27 cellular contexts compared by ENCODE assay signal in the genomic region with DNA sequence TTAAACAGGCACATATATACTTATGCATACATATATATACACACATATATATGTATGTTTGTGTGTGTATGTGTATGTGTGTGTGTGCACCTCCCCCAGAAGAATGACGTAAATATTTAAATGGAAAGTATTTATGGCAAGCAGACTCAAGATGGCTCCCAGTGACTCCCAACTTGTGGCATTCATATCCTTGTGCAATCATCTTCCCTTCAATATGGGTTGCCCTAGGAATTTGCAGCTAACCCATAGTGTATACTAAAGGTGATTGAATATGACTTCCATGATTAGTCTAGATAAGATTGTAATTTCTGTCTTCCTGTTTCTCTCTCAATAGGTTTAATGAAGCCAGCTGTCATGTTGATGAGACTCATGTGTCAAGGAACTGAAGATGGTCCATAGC.
"Had no signal": no experiment of that assay in that cellular context is flagged by ENCODE, and none has a peak within 500 bp of the region (broad histone marks: within the 10 kb centered on the region; RNA-seq: fewer than 3 reads in every experiment).

No MANE protein-coding gene starts in this region.

- H3K4me1 ChIP-seq: heart left ventricle, lower lobe of right lung, pancreas, prostate gland, right atrium auricular region, right lobe of liver, stomach, testis, thyroid gland, transverse colon, upper lobe of right lung, uterus had no signal

- H3K9me3 Mint-ChIP-seq: mesothelial cell of epicardium; nephron progenitor cell; stimulated activated naive B cell treated with anti-CD40 and anti-IgM and Interleukin-4, amounts not matched to agents 10 μg/mL and 1 μg/mL and 100 μg/mL, for 72 hours had no signal

- H3K27ac ChIP-seq: lower lobe of right lung, pancreas, prostate gland, right atrium auricular region, right lobe of liver, stomach, testis, thyroid gland, transverse colon, upper lobe of right lung, uterus had no signal

- H3K4me1 Mint-ChIP-seq: naive B cell; natural killer cell; stimulated activated naive B cell treated with anti-CD40 and anti-IgM and Interleukin-4, amounts not matched to agents 10 μg/mL and 1 μg/mL and 100 μg/mL, for 72 hours had no signal

- H3K27ac Mint-ChIP-seq: mesothelial cell of epicardium; naive B cell; natural killer cell; nephron progenitor cell; stimulated activated naive B cell treated with anti-CD40 and anti-IgM and Interleukin-4, amounts not matched to agents 10 μg/mL and 1 μg/mL and 100 μg/mL, for 72 hours had no signal

- H3K4me3 Mint-ChIP-seq: mesothelial cell of epicardium; naive B cell; natural killer cell; nephron progenitor cell; stimulated activated naive B cell treated with anti-CD40 and anti-IgM and Interleukin-4, amounts not matched to agents 10 μg/mL and 1 μg/mL and 100 μg/mL, for 72 hours had no signal

- H3K36me3 Mint-ChIP-seq: mesothelial cell of epicardium; naive B cell; natural killer cell; stimulated activated naive B cell treated with anti-CD40 and anti-IgM and Interleukin-4, amounts not matched to agents 10 μg/mL and 1 μg/mL and 100 μg/mL, for 72 hours had no signal

- ATAC-seq: lower lobe of right lung; natural killer cell; pancreas; right lobe of liver; stimulated activated naive B cell treated with anti-CD40 and anti-IgM and Interleukin-4, amounts not matched to agents 10 μg/mL and 1 μg/mL and 100 μg/mL, for 72 hours; stimulated activated naive CD8-positive, alpha-beta T cell treated with anti-CD3 and anti-CD28 coated beads, Interleukin-15, Interleukin-2, amounts not matched to agents 100 U/mL and 50 U/mL, for 24 hours; upper lobe of right lung had no signal

- H3K9me3 ChIP-seq: heart left ventricle, lower lobe of right lung, pancreas, prostate gland, right atrium auricular region, right lobe of liver, stomach, testis, thyroid gland, transverse colon, upper lobe of right lung, uterus had no signal

- H3K4me3 ChIP-seq: heart left ventricle, lower lobe of right lung, pancreas, prostate gland, right atrium auricular region, right lobe of liver, smooth muscle cell, stomach, testis, thyroid gland, transverse colon, upper lobe of right lung, uterus had no signal

- H3K27me3 ChIP-seq: heart left ventricle, pancreas, right atrium auricular region, right lobe of liver, stomach, testis, thyroid gland, transverse colon, upper lobe of right lung, uterus had no signal

- H3K4me2 ChIP-seq: smooth muscle cell had no signal

- DNase-seq: heart left ventricle; islet precursor cell; lower lobe of right lung; mammary epithelial cell; mesendoderm; naive B cell; natural killer cell; nephron progenitor cell; nucleus accumbens; pancreas; posterior cingulate gyrus; right lobe of liver; stimulated activated CD4-positive, alpha-beta T cell treated with anti-CD3 and anti-CD28 coated beads, Interleukin-15, amount 100 ng/mL, for 24 hours; stimulated activated CD4-positive, alpha-beta T cell treated with anti-CD3 and anti-CD28 coated beads, Interleukin-2, amount 100 ng/mL, for 24 hours; stimulated activated CD4-positive, alpha-beta T cell treated with anti-CD3 and anti-CD28 coated beads, Interleukin-4, amount 100 ng/mL, for 1 hour; stimulated activated naive B cell treated with anti-CD40 and anti-IgM and Interleukin-4, amounts not matched to agents 10 μg/mL and 1 μg/mL and 100 μg/mL, for 72 hours; stimulated activated naive CD8-positive, alpha-beta T cell treated with anti-CD3 and anti-CD28 coated beads, Interleukin-15, Interleukin-2, amounts not matched to agents 100 U/mL and 50 U/mL, for 24 hours; stomach; testis; thyroid gland; transverse colon; upper lobe of right lung; uterus had no signal

- H3K36me3 ChIP-seq: lower lobe of right lung, pancreas, prostate gland, right atrium auricular region, right lobe of liver, stomach, thyroid gland, transverse colon, upper lobe of right lung, uterus had no signal

- H3K27me3 Mint-ChIP-seq: naive B cell; stimulated activated naive B cell treated with anti-CD40 and anti-IgM and Interleukin-4, amounts not matched to agents 10 μg/mL and 1 μg/mL and 100 μg/mL, for 72 hours had no signal
